Comparison of ENCODE assay signal across 30 cellular contexts in the genomic region with DNA sequence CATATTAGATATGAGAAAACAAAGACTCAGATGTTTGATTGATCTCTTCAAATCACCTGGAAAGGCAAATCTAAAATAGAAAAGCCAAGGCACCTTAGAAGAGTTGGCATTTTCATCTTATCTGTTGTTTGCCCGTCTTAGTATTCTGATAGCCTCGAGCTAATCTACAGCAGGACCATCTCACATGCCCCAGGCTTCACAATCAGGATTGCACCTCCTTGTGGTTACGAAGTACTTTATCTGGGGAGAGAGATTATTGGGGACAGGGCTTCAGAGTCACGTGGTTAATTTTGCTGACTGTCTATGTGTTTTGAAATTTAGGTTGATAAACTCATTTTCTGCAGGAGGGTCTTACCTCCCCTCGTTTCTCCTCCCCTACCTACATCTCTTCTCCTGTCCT.
DNase-seq lines count a peak whose midpoint lies in the region; ATAC-seq, FAIRE-seq and TF ChIP-seq lines count a peak whose summit lies in the region.
"Had no signal": no experiment of that assay in that cellular context is flagged by ENCODE, and none has a peak within 500 bp of the region (broad histone marks: within the 10 kb centered on the region; RNA-seq: fewer than 3 reads in every experiment).

No MANE protein-coding gene starts in this region.

- TF ChIP-seq EP300 in A549 (IDR thresholded peaks at IDR 0.05) (no peak), gastroesophageal sphincter (IDR thresholded peaks at IDR 0.05) (no peak)

- no peaks in the 10 kb centered on the region for H3K23me2 ChIP-seq in H9 (ENCODE audit: insufficient read length, low read depth, low read length, poor library complexity, severe bottlenecking)

- H3K79me1 ChIP-seq in H9 (ENCODE audit: insufficient read depth, low read depth, low read length, poor library complexity, severe bottlenecking), result no peaks in the 10 kb centered on the region

- TF ChIP-seq CTCF in A549 (IDR thresholded peaks at IDR 0.05) (no peak), H9 (conservative IDR thresholded peaks at IDR 0.05) (peak; percentile 27; the same call in 2 of the 3 replicates), PC-9 (conservative IDR thresholded peaks at IDR 0.05) (no peak), endodermal cell (conservative IDR thresholded peaks at IDR 0.05) (peak; percentile 38), gastroesophageal sphincter (IDR thresholded peaks at IDR 0.05) (no peak)

- intact Hi-C loops in PC-9 (cut with micrococcal nuclease; ENCODE audit: unreplicated experiment), result no loop called here
- intact Hi-C loops in activated CD4-positive, alpha-beta T cell treated with anti-CD3 and anti-CD28 coated beads, Interleukin-2, amount 10 ng/mL, durations not matched to agents 24 days and 14 days (cut with micrococcal nuclease), result no loop called here

- H2AK5ac ChIP-seq in H9 (ENCODE audit: insufficient read length, low read length), result no peak overlapping the region

- TF ChIP-seq POLR2A in A549 (IDR thresholded peaks at IDR 0.05; ENCODE audit: low read length), result no peak
- TF ChIP-seq POLR2A in gastroesophageal sphincter (IDR thresholded peaks at IDR 0.05), result no peak

- H3K27me3 ChIP-seq in H9 (ENCODE audit: insufficient read depth, low read length) (no peaks in the 10 kb centered on the region), PC-9 (ENCODE audit: insufficient read depth, low read depth) (no peaks in the 10 kb centered on the region), endodermal cell (ENCODE audit: control insufficient read depth, insufficient read depth, low read length, poor library complexity, severe bottlenecking) (no peaks in the 10 kb centered on the region), gastroesophageal sphincter (no peaks in the 10 kb centered on the region)
- H3K27me3 ChIP-seq: gastrocnemius medialis, testis, uterus had no signal

- H3K9ac ChIP-seq in H9 (ENCODE audit: extremely low read depth, insufficient read length, low read length) (no peak overlapping the region), endodermal cell (ENCODE audit: extremely low read depth, low read length, poor library complexity, severe bottlenecking) (no peak overlapping the region)

- no peak overlapping the region for H3K14ac ChIP-seq in H9 (ENCODE audit: insufficient read depth, low read length)

- H3K4me3 Mint-ChIP-seq in H9 (no peak overlapping the region), endodermal cell (no peak overlapping the region)
- no peak overlapping the region for H3K4me3 Mint-ChIP-seq in activated CD4-positive, alpha-beta T cell treated with anti-CD3 and anti-CD28 coated beads, Interleukin-2, amount 10 ng/mL, durations not matched to agents 24 days and 14 days
- no peak overlapping the region for H3K4me3 Mint-ChIP-seq in stimulated activated effector memory CD8-positive, alpha-beta T cell treated with anti-CD3 and anti-CD28 coated beads, Interleukin-12 subunit alpha, Interleukin-12 subunit beta, amount 100 ng/mL, for 72 hours
- H3K4me3 Mint-ChIP-seq: CD8-positive, alpha-beta memory T cell; natural killer cell treated with Interleukin-12 subunit alpha and Interleukin-12 subunit beta and Interleukin-15 and Interleukin-18, amount 100 ng/mL, for 72 hours; stimulated activated naive CD8-positive, alpha-beta T cell treated with anti-CD3 and anti-CD28 coated beads, Interleukin-15, Interleukin-2, amounts not matched to agents 100 ng/mL and 50 ng/mL, for 24 hours; T-helper 1 cell treated with Interleukin-12 subunit alpha and Interleukin-12 subunit beta and Interleukin-4 antibody, amounts not matched to agents 30 μg/mL and 1 μg/mL, for 36 hours had no signal

- H3K4me1 ChIP-seq in A549, result no peaks in the 10 kb centered on the region
- no peaks in the 10 kb centered on the region for H3K4me1 ChIP-seq in H9 (ENCODE audit: insufficient read depth, low read length)
- 0 out of 2 replicates have a peak, but pooled peaks cover 8% of the 10 kb centered on the region for H3K4me1 ChIP-seq in PC-9 (replicated peaks; ENCODE audit: insufficient read depth)
- H3K4me1 ChIP-seq in endodermal cell (ENCODE audit: control insufficient read depth, insufficient read depth, low read length), result no peaks in the 10 kb centered on the region
- no peaks in the 10 kb centered on the region for H3K4me1 ChIP-seq in gastroesophageal sphincter
- H3K4me1 ChIP-seq: gastrocnemius medialis, HAP-1, lower lobe of right lung, testis, uterus had no signal

- H2AFZ ChIP-seq in H9 (ENCODE audit: low read length), result no peak overlapping the region
- peak overlapping the region; percentile 82; the same call in 1 of the 2 replicates for H2AFZ ChIP-seq in PC-9

- H3K27ac ChIP-seq in A549, result no peak overlapping the region
- H3K27ac ChIP-seq in H9 (ENCODE audit: insufficient read length, low read depth, low read length), result no peak overlapping the region
- H3K27ac ChIP-seq in PC-9, result no peak overlapping the region
- no peak overlapping the region for H3K27ac ChIP-seq in endodermal cell (ENCODE audit: low read depth, low read length)
- H3K27ac ChIP-seq in gastroesophageal sphincter, result no peak overlapping the region
- H3K27ac ChIP-seq: gastrocnemius medialis, lower lobe of right lung, testis, uterus had no signal

- H3K9me3 ChIP-seq in A549 (no peaks in the 10 kb centered on the region), H9 (ENCODE audit: control insufficient read depth, low read depth, low read length) (no peaks in the 10 kb centered on the region), PC-9 (ENCODE audit: insufficient read depth, low read depth) (no peaks in the 10 kb centered on the region), endodermal cell (ENCODE audit: control insufficient read depth, low read length) (no peaks in the 10 kb centered on the region), gastroesophageal sphincter (no peaks in the 10 kb centered on the region)
- H3K9me3 ChIP-seq: gastrocnemius medialis, HAP-1, lower lobe of right lung, testis, uterus had no signal

- no peak overlapping the region for H3K23ac ChIP-seq in H9 (ENCODE audit: insufficient read length, low read depth, low read length)

- FAIRE-seq in A549 (lab: Jason Lieb, UNC), result no peak

- H3K27ac Mint-ChIP-seq in H9, result no peak overlapping the region
- H3K27ac Mint-ChIP-seq in endodermal cell, result no peak overlapping the region
- H3K27ac Mint-ChIP-seq in activated CD4-positive, alpha-beta T cell treated with anti-CD3 and anti-CD28 coated beads, Interleukin-2, amount 10 ng/mL, durations not matched to agents 24 days and 14 days, result no peak overlapping the region
- no peak overlapping the region for H3K27ac Mint-ChIP-seq in stimulated activated effector memory CD8-positive, alpha-beta T cell treated with anti-CD3 and anti-CD28 coated beads, Interleukin-12 subunit alpha, Interleukin-12 subunit beta, amount 100 ng/mL, for 72 hours
- H3K27ac Mint-ChIP-seq: CD8-positive, alpha-beta memory T cell; natural killer cell treated with Interleukin-12 subunit alpha and Interleukin-12 subunit beta and Interleukin-15 and Interleukin-18, amount 100 ng/mL, for 72 hours; stimulated activated naive CD8-positive, alpha-beta T cell treated with anti-CD3 and anti-CD28 coated beads, Interleukin-15, Interleukin-2, amounts not matched to agents 100 ng/mL and 50 ng/mL, for 24 hours; T-helper 1 cell treated with Interleukin-12 subunit alpha and Interleukin-12 subunit beta and Interleukin-4 antibody, amounts not matched to agents 30 μg/mL and 1 μg/mL, for 36 hours had no signal

- H3K4me3 ChIP-seq in A549, result no peak overlapping the region
- peak overlapping the region; percentile 51; the same call in 1 of the 2 replicates for H3K4me3 ChIP-seq in PC-9
- no peak overlapping the region for H3K4me3 ChIP-seq in endodermal cell (ENCODE audit: low read length)
- no peak overlapping the region for H3K4me3 ChIP-seq in gastroesophageal sphincter
- H3K4me3 ChIP-seq: gastrocnemius medialis, HAP-1, lower lobe of right lung, mucosa of descending colon, testis, uterus had no signal

- H3K9me2 ChIP-seq in PC-9 (ENCODE audit: insufficient read depth), result no peaks in the 10 kb centered on the region

- no peak overlapping the region for H3T11ph ChIP-seq in H9 (ENCODE audit: low read length)

- H3K9me3 Mint-ChIP-seq in H9, result peaks cover 0 to 2% of the 10 kb centered on the region in 2 experiments; a peak in 4 of 5 replicates
- H3K9me3 Mint-ChIP-seq in endodermal cell, result peaks cover 1% of the 10 kb centered on the region
- H3K9me3 Mint-ChIP-seq in activated CD4-positive, alpha-beta T cell treated with anti-CD3 and anti-CD28 coated beads, Interleukin-2, amount 10 ng/mL, durations not matched to agents 24 days and 14 days, result no peaks in the 10 kb centered on the region
- H3K9me3 Mint-ChIP-seq in stimulated activated effector memory CD8-positive, alpha-beta T cell treated with anti-CD3 and anti-CD28 coated beads, Interleukin-12 subunit alpha, Interleukin-12 subunit beta, amount 100 ng/mL, for 72 hours, result peaks cover 22% of the 10 kb centered on the region

- no peak overlapping the region for H4K91ac ChIP-seq in H9 (ENCODE audit: insufficient read length, low read depth, low read length)

- no peak overlapping the region for H2BK15ac ChIP-seq in H9 (ENCODE audit: low read depth, low read length)

- H3K18ac ChIP-seq in H9 (ENCODE audit: insufficient read length, low read depth, low read length), result no peak overlapping the region

- H4K20me1 ChIP-seq in H9 (ENCODE audit: control insufficient read depth, insufficient read depth, insufficient read length), result no peaks in the 10 kb centered on the region
- H4K20me1 ChIP-seq in PC-9 (ENCODE audit: insufficient read depth), result no peaks in the 10 kb centered on the region

- CTCF ChIA-PET in A549 (lab: Yijun Ruan, JAX), result no interaction called here
- CTCF ChIA-PET in PC-9 (lab: Charles Lee), result no interaction called here

- no peaks in the 10 kb centered on the region for H3K36me3 Mint-ChIP-seq in H9 (ENCODE audit: insufficient read depth in 1 of 3, low read depth in 3 of 3)
- no peaks in the 10 kb centered on the region for H3K36me3 Mint-ChIP-seq in endodermal cell (ENCODE audit: low read depth)
- H3K36me3 Mint-ChIP-seq in activated CD4-positive, alpha-beta T cell treated with anti-CD3 and anti-CD28 coated beads, Interleukin-2, amount 10 ng/mL, durations not matched to agents 24 days and 14 days (ENCODE audit: low read depth), result no peaks in the 10 kb centered on the region
- no peaks in the 10 kb centered on the region for H3K36me3 Mint-ChIP-seq in stimulated activated effector memory CD8-positive, alpha-beta T cell treated with anti-CD3 and anti-CD28 coated beads, Interleukin-12 subunit alpha, Interleukin-12 subunit beta, amount 100 ng/mL, for 72 hours
- H3K36me3 Mint-ChIP-seq: CD8-positive, alpha-beta memory T cell; natural killer cell treated with Interleukin-12 subunit alpha and Interleukin-12 subunit beta and Interleukin-15 and Interleukin-18, amount 100 ng/mL, for 72 hours had no signal

- H3K27me3 Mint-ChIP-seq in H9 (ENCODE audit: low read depth) (no peaks in the 10 kb centered on the region), endodermal cell (ENCODE audit: insufficient read depth) (no peaks in the 10 kb centered on the region)
- H3K27me3 Mint-ChIP-seq in activated CD4-positive, alpha-beta T cell treated with anti-CD3 and anti-CD28 coated beads, Interleukin-2, amount 10 ng/mL, durations not matched to agents 24 days and 14 days, result no peaks in the 10 kb centered on the region
- H3K27me3 Mint-ChIP-seq: CD8-positive, alpha-beta memory T cell; natural killer cell treated with Interleukin-12 subunit alpha and Interleukin-12 subunit beta and Interleukin-15 and Interleukin-18, amount 100 ng/mL, for 72 hours; stimulated activated naive CD8-positive, alpha-beta T cell treated with anti-CD3 and anti-CD28 coated beads, Interleukin-15, Interleukin-2, amounts not matched to agents 100 ng/mL and 50 ng/mL, for 24 hours had no signal

- H4K5ac ChIP-seq in H9 (ENCODE audit: insufficient read length, low read depth, low read length), result no peak overlapping the region

- no peaks in the 10 kb centered on the region for H3K79me2 ChIP-seq in H9 (ENCODE audit: insufficient read depth, low read length)
- H3K79me2 ChIP-seq in PC-9 (ENCODE audit: low read depth), result no peaks in the 10 kb centered on the region

- H2BK5ac ChIP-seq in H9 (ENCODE audit: insufficient read length, low read length), result no peak overlapping the region

- H2BK120ac ChIP-seq in H9 (ENCODE audit: low read depth, low read length, poor library complexity, severe bottlenecking), result no peak overlapping the region

- H3F3A ChIP-seq in PC-9 (ENCODE audit: insufficient read depth, low read depth), result no peaks in the 10 kb centered on the region

- POLR2A ChIA-PET in A549 (lab: Yijun Ruan, JAX) (no interaction called here), PC-9 (lab: Charles Lee; ENCODE audit: unreplicated experiment) (no interaction called here)

- no peak for TF ChIP-seq RAD21 in A549 (conservative IDR thresholded peaks at IDR 0.05 in 1 of 2, IDR thresholded peaks at IDR 0.05 in 1 of 2)

- 30% methylated on average over 5 of the region's 5 CpGs for WGBS in A549 (ENCODE audit: missing lambda C conversion rate)
- WGBS in H9 (ENCODE audit: extremely low coverage, insufficient read length, low lambda C conversion rate), result no CpG with 5 or more reads among the region's 5 CpGs
- WGBS in endodermal cell (ENCODE audit: insufficient coverage in 1 of 2, insufficient read length in 1 of 2), 2 experiments, result 85 to 89% methylated on average over 4 of the region's 5 CpGs
- 61 to 75% methylated on average over 5 of the region's 5 CpGs for WGBS in gastroesophageal sphincter (ENCODE audit: low coverage in 1 of 2), 2 donors

- peak in 1 of 2 experiments; percentile 6 for DNase-seq in A549 (ENCODE audit: low read depth in 1 of 2, low spot score in 1 of 2)
- DNase-seq in H9, result no peak
- DNase-seq in PC-9, result no peak
- DNase-seq in endodermal cell, result no peak
- no peak for DNase-seq in activated CD4-positive, alpha-beta T cell treated with anti-CD3 and anti-CD28 coated beads, Interleukin-2, amount 10 ng/mL, durations not matched to agents 24 days and 14 days
- DNase-seq in NCI-H1417 (lab: John Stamatoyannopoulos, UW), result no peak
- DNase-seq in stimulated activated effector memory CD8-positive, alpha-beta T cell treated with anti-CD3 and anti-CD28 coated beads, Interleukin-12 subunit alpha, Interleukin-12 subunit beta, amount 100 ng/mL, for 72 hours (ENCODE audit: low spot score in 2 of 2), result no peak
- DNase-seq: ACHN; activated CD4-positive, alpha-beta T cell treated with anti-CD3 and anti-CD28 coated beads, Interleukin-2, amount 50 U/mL, for 48 hours; activated naive CD4-positive, alpha-beta T cell; activated T-cell treated with anti-CD3 and anti-CD28 coated beads, Interleukin-2, amount 50 U/mL, for 48 hours; caudate nucleus; CD8-positive, alpha-beta memory T cell; gastrocnemius medialis; kidney glomerular epithelial cell; lower lobe of right lung; mucosa of descending colon; MV-4-11; NCI-H1436 treated with DMSO at 0.1 percent for 48 hours; NCI-H2081 treated with DMSO at 0.1 percent for 48 hours; NCI-H2227 treated with DMSO at 0.1 percent for 48 hours; NCI-H748 treated with DMSO at 0.1 percent for 48 hours; testis; uterus had no signal

- BruUV-seq in PC-9 (replicated peaks; lab: Mats Ljungman, UMichigan), result no TSS peak

- no peak overlapping the region for H2BK20ac ChIP-seq in H9 (ENCODE audit: low read depth, low read length, poor library complexity, severe bottlenecking)

- no peak overlapping the region for H3K4ac ChIP-seq in H9 (ENCODE audit: low read depth, low read length)

- ATAC-seq in A549, result 0 out of 6 replicates have a peak, but pooled peaks of 1 of the 2 experiments have one; percentile 64
- ATAC-seq in gastroesophageal sphincter, result no peak
- no peak for ATAC-seq in stimulated activated effector memory CD8-positive, alpha-beta T cell treated with anti-CD3 and anti-CD28 coated beads, Interleukin-12 subunit alpha, Interleukin-12 subunit beta, amount 100 ng/mL, for 72 hours
- ATAC-seq: activated CD4-positive, CD25-positive, alpha-beta regulatory T cell treated with anti-CD3 and anti-CD28 coated beads, Interleukin-2, amount 50 U/mL, for 24 hours; gastrocnemius medialis; lower lobe of right lung; mucosa of descending colon; natural killer cell treated with Interleukin-12 subunit alpha and Interleukin-12 subunit beta and Interleukin-15 and Interleukin-18, amount 100 ng/mL, for 72 hours had no signal

- H4K8ac ChIP-seq in H9 (replicated peaks; ENCODE audit: insufficient read length, low read depth, low read length), result no peak overlapping the region

- H3K56ac ChIP-seq in H9 (ENCODE audit: insufficient read length, low read depth, low read length), result no peak overlapping the region

- H2BK12ac ChIP-seq in H9 (ENCODE audit: insufficient read length, low read depth, low read length), result no peak overlapping the region

- no peaks in the 10 kb centered on the region for H3K4me1 Mint-ChIP-seq in H9
- no peaks in the 10 kb centered on the region for H3K4me1 Mint-ChIP-seq in endodermal cell
- no peaks in the 10 kb centered on the region for H3K4me1 Mint-ChIP-seq in activated CD4-positive, alpha-beta T cell treated with anti-CD3 and anti-CD28 coated beads, Interleukin-2, amount 10 ng/mL, durations not matched to agents 24 days and 14 days
- no peaks in the 10 kb centered on the region for H3K4me1 Mint-ChIP-seq in stimulated activated effector memory CD8-positive, alpha-beta T cell treated with anti-CD3 and anti-CD28 coated beads, Interleukin-12 subunit alpha, Interleukin-12 subunit beta, amount 100 ng/mL, for 72 hours
- H3K4me1 Mint-ChIP-seq: CD8-positive, alpha-beta memory T cell had no signal

- H3K36me3 ChIP-seq in PC-9 (ENCODE audit: low read depth) (no peaks in the 10 kb centered on the region), endodermal cell (ENCODE audit: control insufficient read depth, insufficient read depth, low read length) (no peaks in the 10 kb centered on the region), gastroesophageal sphincter (no peaks in the 10 kb centered on the region)
- H3K36me3 ChIP-seq: gastrocnemius medialis, HAP-1, lower lobe of right lung, uterus had no signal

- peak overlapping the region; percentile 37 for H3K4me2 ChIP-seq in A549
- H3K4me2 ChIP-seq in H9 (ENCODE audit: insufficient read depth, insufficient read length, low read length), result no peak overlapping the region
- peak overlapping the region; percentile 75 for H3K4me2 ChIP-seq in PC-9

Comparison
In these comparisons a context has a peak if more than half of its experiments do, and no peak if none do; other contexts are left out.
1. CTCF ChIP-seq: peak in H9 (single experiment) and endodermal cell (single experiment); none in A549 (single experiment), PC-9 (single experiment) and gastroesophageal sphincter (0 of 4).